10 cellular contexts compared by ENCODE assay signal in the genomic region with DNA sequence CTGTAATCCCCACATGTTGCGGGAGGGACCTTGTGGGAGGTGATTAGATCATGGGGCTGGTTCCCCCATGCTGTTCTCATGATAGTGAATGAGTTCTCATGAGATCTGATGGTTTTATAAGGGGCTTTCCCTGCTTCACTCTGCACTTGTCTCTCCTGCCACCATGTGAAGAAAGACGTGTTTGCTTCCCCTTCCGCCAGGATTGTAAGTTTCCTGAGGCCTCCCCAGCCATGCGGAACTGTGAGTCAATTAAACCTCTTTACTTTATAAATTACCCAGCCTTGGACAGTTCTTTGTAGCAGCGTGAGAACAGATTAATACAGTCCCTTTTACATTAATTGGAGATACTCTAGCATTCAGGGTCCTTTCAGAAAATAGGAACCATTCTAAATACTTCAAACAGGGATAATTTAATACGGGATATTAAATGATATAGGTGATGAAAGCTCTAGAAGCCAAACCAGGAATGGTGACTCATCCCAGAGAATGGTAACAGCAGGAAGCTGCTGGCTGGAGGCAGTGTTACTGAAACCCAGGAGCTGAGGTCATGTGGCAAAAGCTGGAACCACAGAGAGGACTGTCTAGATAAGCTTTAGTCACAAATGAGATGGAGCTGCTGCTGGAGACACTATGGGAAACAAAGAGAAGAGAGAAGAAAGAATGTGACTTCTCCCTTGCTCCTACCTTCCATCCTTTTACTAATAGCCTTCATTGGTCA. TPM values are rescaled to one million over a fixed set of nuclear protein-coding genes. Genes with fewer than 3 reads are reported as not detected.
DNase-seq lines count a peak whose midpoint lies in the region; ATAC-seq and TF ChIP-seq lines count a peak whose summit lies in the region.
"Had no signal": no experiment of that assay in that cellular context is flagged by ENCODE, and none has a peak within 500 bp of the region (broad histone marks: within the 10 kb centered on the region; RNA-seq: fewer than 3 reads in every experiment).

No MANE protein-coding gene starts in this region.

- peak; percentile 89 for DNase-seq in EH (ENCODE audit: low read depth)
- DNase-seq in NCI-H226 = peak; percentile 84
- DNase-seq in dedifferentiated amniotic fluid mesenchymal stem cell (ENCODE audit: extremely low spot score) = peak; percentile 22
- no peak for DNase-seq in mucosa of descending colon
- DNase-seq in superior temporal gyrus (ENCODE audit: extremely low spot score) = no peak
- no peak for DNase-seq in NCI-H2029 treated with DMSO at 0.1 percent for 48 hours (lab: John Stamatoyannopoulos, UW)
- DNase-seq: activated CD4-positive, alpha-beta T cell treated with anti-CD3 and anti-CD28 coated beads for 36 hours; midbrain had no signal

- TF ChIP-seq CTCF in mucosa of descending colon (IDR thresholded peaks at IDR 0.05) = no peak

- H3K4me1 ChIP-seq in mucosa of descending colon (ENCODE audit: low read depth) = no peaks in the 10 kb centered on the region

- no peaks in the 10 kb centered on the region for H3K9me3 ChIP-seq in mucosa of descending colon

- H3K36me3 ChIP-seq in mucosa of descending colon (ENCODE audit: low read depth) = no peaks in the 10 kb centered on the region

- intact Hi-C loops in mucosa of descending colon (cut with DNase I, micrococcal nuclease) = no loop called here

- no peak overlapping the region for H3K4me3 ChIP-seq in mucosa of descending colon

- ATAC-seq in mucosa of descending colon = peak; percentile 57
- ATAC-seq in HG02759 (IDR thresholded peaks at IDR 0.05; ENCODE audit: unreplicated experiment) = no peak
- no peak for ATAC-seq in HG03565 (IDR thresholded peaks at IDR 0.05; ENCODE audit: unreplicated experiment)
- ATAC-seq: activated CD4-positive, alpha-beta T cell treated with anti-CD3 and anti-CD28 coated beads for 36 hours had no signal

RNA-seq across cellular contexts. Expression of a gene that starts 57.3 kb away (rescaled TPM):
- total RNA-seq in mucosa of descending colon = 10 to 100 TPM in 2 of 3 donors, 1 to 10 TPM in 1; 6.7 to 11.6 (median 10.1) TPM

RNA-seq across cellular contexts. Expression of a gene that starts 57.4 kb away (rescaled TPM):
- 10 to 100 TPM; 15.9 to 18.7 (median 17.1) TPM for total RNA-seq in mucosa of descending colon

Comparison
In these comparisons a context has a peak if more than half of its experiments do, and no peak if none do; other contexts are left out.
1. DNase-seq: peak in EH (single experiment), NCI-H226 (single experiment) and dedifferentiated amniotic fluid mesenchymal stem cell (single experiment); none in mucosa of descending colon (0 of 3), superior temporal gyrus (single experiment) and NCI-H2029 treated with DMSO at 0.1 percent for 48 hours (single experiment).